14 cellular contexts compared by ENCODE assay signal in genomic region chr10:1323951-1324350, GRCh38.
DNase-seq lines count a peak whose midpoint lies in the region; ATAC-seq, FAIRE-seq and TF ChIP-seq lines count a peak whose summit lies in the region.
"Had no signal": no experiment of that assay in that cellular context is flagged by ENCODE, and none has a peak within 500 bp of the region (broad histone marks: within the 10 kb centered on the region; RNA-seq: fewer than 3 reads in every experiment).

No MANE protein-coding gene starts in this region.

- TF ChIP-seq POLR2A in GM12878 (IDR thresholded peaks at IDR 0.05; ENCODE audit: low read depth, low read length) = no peak

- H3K4me2 ChIP-seq in GM12878 (ENCODE audit: control insufficient read depth, insufficient read depth) = no peak overlapping the region

- H3K4me3 ChIP-seq in GM12878 = no peak overlapping the region
- H3K4me3 ChIP-seq in right atrium auricular region = no peak overlapping the region
- no peak overlapping the region for H3K4me3 ChIP-seq in lower lobe of right lung
- H3K4me3 ChIP-seq: ovary had no signal

- TF ChIP-seq EP300 in GM12878 (IDR thresholded peaks at IDR 0.05; ENCODE audit: borderline replicate concordance in 1 of 2, control insufficient read depth in 1 of 2, low read depth in 2 of 2, low read length in 2 of 2) = no peak

- no peak overlapping the region for H2AFZ ChIP-seq in GM12878 (ENCODE audit: control insufficient read depth, low read depth, low read length)

- intact Hi-C loops in activated CD8-positive, alpha-beta T cell treated with anti-CD3 and anti-CD28 coated beads for 36 hours (cut with micrococcal nuclease) = no loop called here
- intact Hi-C loops in GM12878 (cut with micrococcal nuclease; ENCODE audit: unreplicated experiment) (no loop called here), lower lobe of right lung (cut with DNase I) (no loop called here)

- RAD21 ChIA-PET in GM12878 (lab: Charles Lee; ENCODE audit: unreplicated experiment) = no interaction called here

- H3K79me2 ChIP-seq in GM12878 (ENCODE audit: control insufficient read depth, insufficient read depth, low read length) = no peaks in the 10 kb centered on the region

- in situ Hi-C loops in GM12878 (cut with MboI) = no loop called here

- peak; percentile 39 for DNase-seq in activated CD8-positive, alpha-beta T cell treated with anti-CD3 and anti-CD28 coated beads for 36 hours
- DNase-seq in activated CD8-positive, alpha-beta T cell treated with anti-CD3 and anti-CD28 coated beads, Interleukin-2, amount 10 ng/mL, durations not matched to agents 7 days and 5 days = no peak
- DNase-seq in GM12878 (ENCODE audit: low read depth, low spot score) = no peak
- no peak for DNase-seq in dedifferentiated amniotic fluid mesenchymal stem cell (ENCODE audit: extremely low spot score)
- DNase-seq in right atrium auricular region (ENCODE audit: low spot score) = no peak
- no peak for DNase-seq in lower lobe of right lung
- DNase-seq: DMS53, NCI-H1105 treated with DMSO at 0.1 percent for 48 hours, ovary had no signal

- H3K9me3 ChIP-seq in GM12878 (replicated peaks; ENCODE audit: control insufficient read depth, insufficient read depth, low read length) (no peaks in the 10 kb centered on the region; the same call in 2 of the 3 replicates), right atrium auricular region (no peaks in the 10 kb centered on the region), lower lobe of right lung (no peaks in the 10 kb centered on the region)
- H3K9me3 ChIP-seq: ovary had no signal

- H3K4me1 Mint-ChIP-seq in activated CD8-positive, alpha-beta T cell treated with anti-CD3 and anti-CD28 coated beads for 36 hours (ENCODE audit: low read depth) = peaks cover 12% of the 10 kb centered on the region
- no peaks in the 10 kb centered on the region for H3K4me1 Mint-ChIP-seq in activated CD8-positive, alpha-beta T cell treated with anti-CD3 and anti-CD28 coated beads, Interleukin-2, amount 10 ng/mL, durations not matched to agents 7 days and 5 days (ENCODE audit: low read depth)

- H3K27ac ChIP-seq in GM12878 (ENCODE audit: control insufficient read depth, insufficient read depth) = no peak overlapping the region
- no peak overlapping the region for H3K27ac ChIP-seq in right atrium auricular region
- H3K27ac ChIP-seq in lower lobe of right lung = no peak overlapping the region
- H3K27ac ChIP-seq: ovary had no signal

- no peak overlapping the region for H3K27ac Mint-ChIP-seq in activated CD8-positive, alpha-beta T cell treated with anti-CD3 and anti-CD28 coated beads for 36 hours
- no peak overlapping the region for H3K27ac Mint-ChIP-seq in activated CD8-positive, alpha-beta T cell treated with anti-CD3 and anti-CD28 coated beads, Interleukin-2, amount 10 ng/mL, durations not matched to agents 7 days and 5 days
- H3K27ac Mint-ChIP-seq: activated naive CD8-positive, alpha-beta T cell had no signal

- CTCF ChIA-PET in activated CD8-positive, alpha-beta T cell treated with anti-CD3 and anti-CD28 coated beads for 36 hours (lab: Charles Lee) = interaction anchor here (1.7 kb wide), 1 partner anchor 96 kb away, joined by 3 read pairs; no protein-coding TSS in a partner anchor
- CTCF ChIA-PET in activated CD8-positive, alpha-beta T cell treated with anti-CD3 and anti-CD28 coated beads, Interleukin-2, amount 10 ng/mL, durations not matched to agents 7 days and 5 days (lab: Charles Lee) = no interaction called here
- CTCF ChIA-PET in GM12878 (lab: Yijun Ruan, JAX) = no interaction called here

- H3K27me3 ChIP-seq in GM12878 (replicated peaks in 1 of 2; ENCODE audit: control insufficient read depth in 2 of 2, insufficient read depth in 2 of 2, low read length in 1 of 2) = no peaks in the 10 kb centered on the region
- no peaks in the 10 kb centered on the region for H3K27me3 ChIP-seq in right atrium auricular region
- H3K27me3 ChIP-seq in lower lobe of right lung (ENCODE audit: low read depth) = no peaks in the 10 kb centered on the region
- H3K27me3 ChIP-seq: ovary had no signal

- peaks cover 3% of the 10 kb centered on the region for H3K9me3 Mint-ChIP-seq in activated CD8-positive, alpha-beta T cell treated with anti-CD3 and anti-CD28 coated beads for 36 hours
- H3K9me3 Mint-ChIP-seq in activated CD8-positive, alpha-beta T cell treated with anti-CD3 and anti-CD28 coated beads, Interleukin-2, amount 10 ng/mL, durations not matched to agents 7 days and 5 days (ENCODE audit: insufficient read depth) = no peaks in the 10 kb centered on the region

- no peaks in the 10 kb centered on the region for H3K36me3 ChIP-seq in GM12878 (ENCODE audit: control insufficient read depth in 2 of 2, insufficient read depth in 2 of 2, low read length in 1 of 2)
- H3K36me3 ChIP-seq in right atrium auricular region = no peaks in the 10 kb centered on the region
- no peaks in the 10 kb centered on the region for H3K36me3 ChIP-seq in lower lobe of right lung
- H3K36me3 ChIP-seq: ovary had no signal

- no peak for TF ChIP-seq RAD21 in GM12878 (IDR thresholded peaks at IDR 0.05; ENCODE audit: insufficient read depth, low read depth, low read length)

- no TSS peak for BruUV-seq in GM12878 (replicated peaks; lab: Mats Ljungman, UMichigan)

- SMC1A ChIA-PET in GM12878 (lab: Charles Lee; ENCODE audit: uncharacterized antibody, unreplicated experiment) = no interaction called here

- H3K4me1 ChIP-seq in GM12878 (ENCODE audit: control insufficient read depth, insufficient read depth, low read length) = no peaks in the 10 kb centered on the region
- no peaks in the 10 kb centered on the region for H3K4me1 ChIP-seq in right atrium auricular region
- H3K4me1 ChIP-seq in lower lobe of right lung = no peaks in the 10 kb centered on the region

- no peak overlapping the region for H3K9ac ChIP-seq in GM12878 (ENCODE audit: control insufficient read depth, insufficient read depth, low read length)

- WGBS in GM12878 (ENCODE audit: insufficient coverage, insufficient replicate concordance, low lambda C conversion rate, missing lambda C conversion rate) = 0% methylated on average over 6 of the region's 6 CpGs

- FAIRE-seq in GM12878 (lab: Jason Lieb, UNC) = no peak
- FAIRE-seq: H54, RCC 7860 had no signal

- H4K20me1 ChIP-seq in GM12878 (ENCODE audit: control insufficient read depth, insufficient read depth) = no peaks in the 10 kb centered on the region

- peak; percentile 79 for ATAC-seq in activated CD8-positive, alpha-beta T cell treated with anti-CD3 and anti-CD28 coated beads for 36 hours
- ATAC-seq in activated CD8-positive, alpha-beta T cell treated with anti-CD3 and anti-CD28 coated beads, Interleukin-2, amount 10 ng/mL, durations not matched to agents 7 days and 5 days = no peak
- ATAC-seq in GM18861 (IDR thresholded peaks at IDR 0.05; ENCODE audit: unreplicated experiment) (peak; percentile 48), HG03097 (IDR thresholded peaks at IDR 0.05; ENCODE audit: low FRiP score, unreplicated experiment) (peak; percentile 48), GM12878 (peak; percentile 90), lower lobe of right lung (no peak)

- POLR2A ChIA-PET in activated CD8-positive, alpha-beta T cell treated with anti-CD3 and anti-CD28 coated beads for 36 hours (lab: Charles Lee) = no interaction called here
- POLR2A ChIA-PET in activated CD8-positive, alpha-beta T cell treated with anti-CD3 and anti-CD28 coated beads, Interleukin-2, amount 10 ng/mL, durations not matched to agents 7 days and 5 days (lab: Charles Lee) = no interaction called here
- POLR2A ChIA-PET in GM12878 (lab: Charles Lee) = no interaction called here

- H3K27me3 Mint-ChIP-seq in activated CD8-positive, alpha-beta T cell treated with anti-CD3 and anti-CD28 coated beads for 36 hours = peaks cover 7% of the 10 kb centered on the region
- H3K27me3 Mint-ChIP-seq in activated CD8-positive, alpha-beta T cell treated with anti-CD3 and anti-CD28 coated beads, Interleukin-2, amount 10 ng/mL, durations not matched to agents 7 days and 5 days (ENCODE audit: low read depth) = peaks cover 16% of the 10 kb centered on the region

- no peaks in the 10 kb centered on the region for H3K36me3 Mint-ChIP-seq in activated CD8-positive, alpha-beta T cell treated with anti-CD3 and anti-CD28 coated beads for 36 hours (ENCODE audit: low read depth)
- H3K36me3 Mint-ChIP-seq in activated CD8-positive, alpha-beta T cell treated with anti-CD3 and anti-CD28 coated beads, Interleukin-2, amount 10 ng/mL, durations not matched to agents 7 days and 5 days (ENCODE audit: low read depth) = no peaks in the 10 kb centered on the region
- H3K36me3 Mint-ChIP-seq: activated naive CD8-positive, alpha-beta T cell had no signal

- H3K4me3 Mint-ChIP-seq in activated CD8-positive, alpha-beta T cell treated with anti-CD3 and anti-CD28 coated beads for 36 hours = no peak overlapping the region
- no peak overlapping the region for H3K4me3 Mint-ChIP-seq in activated CD8-positive, alpha-beta T cell treated with anti-CD3 and anti-CD28 coated beads, Interleukin-2, amount 10 ng/mL, durations not matched to agents 7 days and 5 days
- H3K4me3 Mint-ChIP-seq: activated naive CD8-positive, alpha-beta T cell had no signal

- no peak for TF ChIP-seq CTCF in activated CD8-positive, alpha-beta T cell treated with anti-CD3 and anti-CD28 coated beads for 36 hours (IDR thresholded peaks at IDR 0.05)
- TF ChIP-seq CTCF in GM12878 (IDR thresholded peaks at IDR 0.05 in 2 of 3, conservative IDR thresholded peaks at IDR 0.05 in 1 of 3; ENCODE audit: control insufficient read depth in 2 of 3, extremely low read depth in 1 of 3, insufficient read depth in 1 of 3, low read depth in 3 of 3, low read length in 3 of 3) (no peak), right atrium auricular region (IDR thresholded peaks at IDR 0.05) (no peak), lower lobe of right lung (IDR thresholded peaks at IDR 0.05) (no peak)

TF ChIP-seq in GM12878, 131 proteins besides CTCF, POLR2A, EP300 and RAD21 (continues in another document):
- TF ChIP-seq POU2F2 (IDR thresholded peaks at IDR 0.05; ENCODE audit: borderline replicate concordance, low read depth, low read length) = 0 out of 3 replicates have a peak, but pooled peaks have one; percentile 70
- TF ChIP-seq MYB (IDR thresholded peaks at IDR 0.05; ENCODE audit: borderline replicate concordance, low read depth, low read length) = no peak
- peak; percentile 60; the same call in 1 of the 2 replicates for TF ChIP-seq IRF4 (IDR thresholded peaks at IDR 0.05; ENCODE audit: low read depth, low read length)
- no peak for TF ChIP-seq USF1 (IDR thresholded peaks at IDR 0.05; ENCODE audit: borderline replicate concordance, extremely low read length, insufficient read depth, low read depth, low read length)
- peak in 1 of 2 experiments; percentile 44; a peak in 1 of 4 replicates for TF ChIP-seq ETV6 (conservative IDR thresholded peaks at IDR 0.05 in 1 of 2, IDR thresholded peaks at IDR 0.05 in 1 of 2; ENCODE audit: borderline replicate concordance in 1 of 2, low read depth in 1 of 2)
- no peak for TF ChIP-seq IKZF2 (IDR thresholded peaks at IDR 0.05)

Comparison
In these comparisons a context has a peak if more than half of its experiments do, and no peak if none do; other contexts are left out.
1. ATAC-seq: peak in activated CD8-positive, alpha-beta T cell treated with anti-CD3 and anti-CD28 coated beads for 36 hours (single experiment), GM18861 (single experiment), HG03097 (single experiment) and GM12878 (single experiment); none in activated CD8-positive, alpha-beta T cell treated with anti-CD3 and anti-CD28 coated beads, Interleukin-2, amount 10 ng/mL, durations not matched to agents 7 days and 5 days (single experiment) and lower lobe of right lung (0 of 2).